In the genomic region with DNA sequence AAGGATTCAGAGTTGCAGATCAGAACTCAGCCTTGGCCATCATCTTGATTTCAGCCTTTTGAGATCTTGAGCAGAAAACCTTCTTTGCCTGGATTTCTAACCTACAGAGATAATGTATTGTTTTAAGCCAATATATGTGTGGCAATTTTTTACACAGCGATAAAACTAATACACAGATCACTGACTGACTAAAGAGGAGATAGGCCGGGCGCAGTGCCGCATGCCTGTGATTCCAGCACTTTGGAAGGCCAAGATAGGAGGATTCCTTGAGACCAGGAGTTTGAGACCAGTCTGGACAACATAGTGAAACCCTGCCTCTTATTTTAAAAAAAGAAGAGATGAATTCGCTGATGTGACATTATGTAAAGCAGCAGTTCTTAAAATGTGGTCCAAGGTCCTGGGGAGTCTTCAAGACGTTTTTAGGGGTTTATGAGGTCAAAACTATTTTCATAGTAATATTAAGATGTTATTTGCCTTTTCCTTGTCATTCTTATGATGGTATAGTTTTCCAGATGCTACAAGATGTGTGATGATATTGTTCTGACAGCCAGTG, we compare ENCODE assay signal across 28 cellular contexts.
"Had no signal": no experiment of that assay in that cellular context is flagged by ENCODE, and none has a peak within 500 bp of the region (broad histone marks: within the 10 kb centered on the region; RNA-seq: fewer than 3 reads in every experiment).

No MANE protein-coding gene starts in this region.

- H3K27me3 ChIP-seq: left lung, ovary, sigmoid colon, transverse colon, upper lobe of left lung, vagina had no signal

- H3K4me1 ChIP-seq: left lung, prostate gland had no signal

- H3K27ac ChIP-seq: left lung, lower lobe of right lung, ovary, prostate gland, sigmoid colon, transverse colon, vagina had no signal

- H3K27me3 Mint-ChIP-seq: naive B cell; stimulated activated memory B cell treated with anti-CD40 and anti-IgM and Interleukin-4, amounts not matched to agents 10 μg/mL and 1 μg/mL and 100 μg/mL, for 72 hours; stimulated activated naive CD8-positive, alpha-beta T cell treated with anti-CD3 and anti-CD28 coated beads, Interleukin-15, amount 100 ng/mL, for 72 hours had no signal

- H3K36me3 Mint-ChIP-seq: immature natural killer cell; naive B cell; natural killer cell; stimulated activated memory B cell treated with anti-CD40 and anti-IgM and Interleukin-4, amounts not matched to agents 10 μg/mL and 1 μg/mL and 100 μg/mL, for 72 hours had no signal

- H3K9me3 Mint-ChIP-seq: immature natural killer cell; naive B cell; natural killer cell; stimulated activated memory B cell treated with anti-CD40 and anti-IgM and Interleukin-4, amounts not matched to agents 10 μg/mL and 1 μg/mL and 100 μg/mL, for 72 hours; stimulated activated naive CD8-positive, alpha-beta T cell treated with anti-CD3 and anti-CD28 coated beads, Interleukin-15, amount 100 ng/mL, for 72 hours had no signal

- DNase-seq: hypothalamus; immature natural killer cell; kidney; left colon; left lung; lower lobe of right lung; mammary epithelial cell; mesenchymal stem cell; naive B cell; natural killer cell; ovary; retina; sigmoid colon; small intestine; stimulated activated CD4-positive, alpha-beta T cell treated with anti-CD3 and anti-CD28 coated beads, Interleukin-1b, Interleukin-23, amount 100 ng/mL, for 48 hours; stimulated activated CD4-positive, alpha-beta T cell treated with anti-CD3 and anti-CD28 coated beads, Interleukin-2, amount 100 ng/mL, for 48 hours; stimulated activated CD4-positive, alpha-beta T cell treated with anti-CD3 and anti-CD28 coated beads, Interleukin-4, amount 100 ng/mL, for 4 hours; stimulated activated CD8-positive, alpha-beta memory T cell treated with anti-CD3 and anti-CD28 coated beads, Interleukin-4, amount 100 ng/mL, for 48 hours; stimulated activated naive CD4-positive, alpha-beta T cell treated with Interleukin-2 at 50 U/mL for 16 hours; stimulated activated naive CD8-positive, alpha-beta T cell treated with anti-CD3 and anti-CD28 coated beads, Interleukin-15, amount 100 ng/mL, for 72 hours; substantia nigra; transverse colon; upper lobe of left lung had no signal

- H3K9me3 ChIP-seq: left lung, lower lobe of right lung, ovary, prostate gland, sigmoid colon, transverse colon, upper lobe of left lung, vagina had no signal

- FAIRE-seq: islet of Langerhans, kidney, small intestine had no signal

- ATAC-seq: left colon; left lung; lower lobe of right lung; natural killer cell; right cardiac atrium; stimulated activated memory B cell treated with anti-CD40 and anti-IgM and Interleukin-4, amounts not matched to agents 10 μg/mL and 1 μg/mL and 100 μg/mL, for 72 hours; stimulated activated naive CD8-positive, alpha-beta T cell treated with anti-CD3 and anti-CD28 coated beads, Interleukin-15, amount 100 ng/mL, for 72 hours had no signal

- H3K4me3 Mint-ChIP-seq: immature natural killer cell; naive B cell; natural killer cell; stimulated activated memory B cell treated with anti-CD40 and anti-IgM and Interleukin-4, amounts not matched to agents 10 μg/mL and 1 μg/mL and 100 μg/mL, for 72 hours; stimulated activated naive CD8-positive, alpha-beta T cell treated with anti-CD3 and anti-CD28 coated beads, Interleukin-15, amount 100 ng/mL, for 72 hours had no signal

- H3K36me3 ChIP-seq: left lung, lower lobe of right lung, ovary, prostate gland, sigmoid colon, transverse colon, upper lobe of left lung, vagina had no signal

- H3K4me3 ChIP-seq: left lung, lower lobe of right lung, ovary, prostate gland, sigmoid colon, transverse colon, upper lobe of left lung, vagina had no signal

- H3K27ac Mint-ChIP-seq: immature natural killer cell; naive B cell; natural killer cell; stimulated activated memory B cell treated with anti-CD40 and anti-IgM and Interleukin-4, amounts not matched to agents 10 μg/mL and 1 μg/mL and 100 μg/mL, for 72 hours; stimulated activated naive CD8-positive, alpha-beta T cell treated with anti-CD3 and anti-CD28 coated beads, Interleukin-15, amount 100 ng/mL, for 72 hours had no signal

- H3K4me1 Mint-ChIP-seq: immature natural killer cell, natural killer cell had no signal
